In genomic region chr2:237296756-237297155, GRCh38 we compare ENCODE assay signal across 15 cellular contexts.
A peak's percentile ranks its signal among the peaks of the same experiment; 100 is the strongest.
DNase-seq lines count a peak whose midpoint lies in the region; ATAC-seq and TF ChIP-seq lines count a peak whose summit lies in the region.
"Had no signal": no experiment of that assay in that cellular context is flagged by ENCODE, and none has a peak within 500 bp of the region (broad histone marks: within the 10 kb centered on the region; RNA-seq: fewer than 3 reads in every experiment).

No MANE protein-coding gene starts in this region.

- H3K4me1 Mint-ChIP-seq in activated CD4-positive, alpha-beta T cell treated with anti-CD3 and anti-CD28 coated beads for 36 hours = no peaks in the 10 kb centered on the region

- H3K9me3 ChIP-seq in RWPE2 (ENCODE audit: severe bottlenecking) = no peaks in the 10 kb centered on the region
- H3K9me3 ChIP-seq: neutrophil had no signal

- CTCF ChIA-PET in activated CD4-positive, alpha-beta T cell treated with anti-CD3 and anti-CD28 coated beads for 36 hours (lab: Charles Lee) = no interaction called here

- DNase-seq in AG10803 (ENCODE audit: low read depth) = peak; percentile 85
- no peak for DNase-seq in RWPE2 (ENCODE audit: low spot score)
- DNase-seq in fibroblast of villous mesenchyme (ENCODE audit: low read depth) = peak; percentile 89
- no peak for DNase-seq in sciatic nerve (ENCODE audit: low spot score)
- DNase-seq in glomerular visceral epithelial cell (ENCODE audit: extremely low spot score) = no peak
- no peak for DNase-seq in activated CD4-positive, alpha-beta T cell treated with anti-CD3 and anti-CD28 coated beads for 36 hours
- no peak for DNase-seq in NCI-H82 treated with DMSO at 0.1 percent for 48 hours (lab: John Stamatoyannopoulos, UW; ENCODE audit: unreplicated experiment)
- DNase-seq in NCI-H524 (lab: John Stamatoyannopoulos, UW) = no peak
- DNase-seq: activated CD4-positive, alpha-beta memory T cell treated with anti-CD3 and anti-CD28 coated beads for 36 hours; KG1; NCI-H1417 treated with DMSO at 0.1 percent for 48 hours had no signal

- no peak overlapping the region for H3K4me3 Mint-ChIP-seq in activated CD4-positive, alpha-beta T cell treated with anti-CD3 and anti-CD28 coated beads for 36 hours
- H3K4me3 Mint-ChIP-seq: activated CD4-positive, alpha-beta memory T cell treated with anti-CD3 and anti-CD28 coated beads for 36 hours; activated T-helper 1 cell treated with anti-CD3 and anti-CD28 coated beads, Interleukin-12 subunit alpha, Interleukin-12 subunit beta, Interleukin-2, Interleukin-4 antibody, amounts not matched to agents 30 ng/mL and 10 ng/mL and 1 ng/mL, durations not matched to agents 14 hours and 24 hours and 36 hours had no signal

- TF ChIP-seq CTCF in AG10803 (conservative IDR thresholded peaks at IDR 0.05; ENCODE audit: low read length) (no peak), RWPE2 (IDR thresholded peaks at IDR 0.05; ENCODE audit: poor library complexity, severe bottlenecking) (no peak), fibroblast of villous mesenchyme (IDR thresholded peaks at IDR 0.05; ENCODE audit: insufficient read depth, low read depth, low read length) (no peak)

- H3K27ac ChIP-seq in RWPE2 (ENCODE audit: poor library complexity, severe bottlenecking) = peak overlapping the region; percentile 73
- H3K27ac ChIP-seq: neutrophil had no signal

- ATAC-seq in RWPE2 (ENCODE audit: low read depth) (no peak), sciatic nerve (peak; percentile 59)
- no peak for ATAC-seq in activated CD4-positive, alpha-beta T cell treated with anti-CD3 and anti-CD28 coated beads for 36 hours
- ATAC-seq: esophagus mucosa had no signal

- H3K36me3 Mint-ChIP-seq in activated CD4-positive, alpha-beta T cell treated with anti-CD3 and anti-CD28 coated beads for 36 hours (ENCODE audit: low read depth) = no peaks in the 10 kb centered on the region
- H3K36me3 Mint-ChIP-seq: activated CD4-positive, alpha-beta memory T cell treated with anti-CD3 and anti-CD28 coated beads for 36 hours had no signal

- POLR2A ChIA-PET in activated CD4-positive, alpha-beta T cell treated with anti-CD3 and anti-CD28 coated beads for 36 hours (lab: Charles Lee) = no interaction called here

- H3K27ac Mint-ChIP-seq in activated CD4-positive, alpha-beta T cell treated with anti-CD3 and anti-CD28 coated beads for 36 hours = no peak overlapping the region
- H3K27ac Mint-ChIP-seq: activated CD4-positive, alpha-beta memory T cell treated with anti-CD3 and anti-CD28 coated beads for 36 hours; activated T-helper 1 cell treated with anti-CD3 and anti-CD28 coated beads, Interleukin-12 subunit alpha, Interleukin-12 subunit beta, Interleukin-2, Interleukin-4 antibody, amounts not matched to agents 30 ng/mL and 10 ng/mL and 1 ng/mL, durations not matched to agents 14 hours and 24 hours and 36 hours had no signal

- H3K27me3 Mint-ChIP-seq in activated CD4-positive, alpha-beta T cell treated with anti-CD3 and anti-CD28 coated beads for 36 hours = peaks cover 24% of the 10 kb centered on the region

- intact Hi-C loops in sciatic nerve (cut with DNase I) = no loop called here
- intact Hi-C loops in activated CD4-positive, alpha-beta T cell treated with anti-CD3 and anti-CD28 coated beads for 36 hours (cut with DNase I, micrococcal nuclease) = no loop called here

- H3K9me3 Mint-ChIP-seq in activated CD4-positive, alpha-beta T cell treated with anti-CD3 and anti-CD28 coated beads for 36 hours (ENCODE audit: low read depth) = no peaks in the 10 kb centered on the region
- H3K9me3 Mint-ChIP-seq: activated T-helper 1 cell treated with anti-CD3 and anti-CD28 coated beads, Interleukin-12 subunit alpha, Interleukin-12 subunit beta, Interleukin-2, Interleukin-4 antibody, amounts not matched to agents 30 ng/mL and 10 ng/mL and 1 ng/mL, durations not matched to agents 14 hours and 24 hours and 36 hours had no signal

- H3K36me3 ChIP-seq in RWPE2 (ENCODE audit: low read depth) = no peaks in the 10 kb centered on the region
- H3K36me3 ChIP-seq: neutrophil had no signal

- H3K4me3 ChIP-seq in AG10803 (ENCODE audit: low read length) = no peak overlapping the region
- no peak overlapping the region for H3K4me3 ChIP-seq in RWPE2 (ENCODE audit: severe bottlenecking)
- H3K4me3 ChIP-seq in fibroblast of villous mesenchyme (ENCODE audit: low read depth, low read length) = no peak overlapping the region
- H3K4me3 ChIP-seq: lung had no signal

- H3K4me1 ChIP-seq in RWPE2 (ENCODE audit: insufficient read depth, poor library complexity, severe bottlenecking) = peaks cover 44% of the 10 kb centered on the region

- H3K27me3 ChIP-seq in RWPE2 (ENCODE audit: insufficient read depth, poor library complexity, severe bottlenecking) = no peaks in the 10 kb centered on the region

Comparison
In these comparisons a context has a peak if more than half of its experiments do, and no peak if none do; other contexts are left out.
1. DNase-seq: peak in AG10803 (single experiment) and fibroblast of villous mesenchyme (single experiment); none in RWPE2 (single experiment), sciatic nerve (single experiment), glomerular visceral epithelial cell (single experiment), activated CD4-positive, alpha-beta T cell treated with anti-CD3 and anti-CD28 coated beads for 36 hours (single experiment), NCI-H82 treated with DMSO at 0.1 percent for 48 hours (single experiment) and NCI-H524 (0 of 2).